27 cellular contexts compared by ENCODE assay signal in the genomic region with DNA sequence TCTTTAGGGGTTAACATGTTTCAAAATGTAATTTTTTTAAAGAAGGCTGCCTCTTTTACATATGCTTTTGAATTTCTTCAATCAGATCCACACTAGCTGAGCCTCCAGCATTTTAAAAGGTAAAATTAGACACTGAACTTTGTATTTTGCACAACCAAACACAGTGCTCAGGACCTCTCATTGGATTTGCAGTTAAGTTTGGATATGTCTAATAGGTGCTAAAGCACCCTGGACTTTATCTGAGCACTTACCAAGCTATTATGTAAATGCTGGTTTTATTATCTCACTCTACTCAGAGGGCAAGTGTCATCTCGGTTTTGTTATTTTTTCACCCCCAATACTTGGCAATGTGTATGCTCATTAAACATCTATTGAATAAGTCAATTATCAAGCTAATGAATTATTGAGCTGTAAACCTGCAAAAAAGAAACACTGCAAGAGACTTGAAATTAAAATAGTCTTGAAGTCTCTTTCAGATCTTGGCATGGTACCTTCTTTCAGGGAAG.
"Had no signal": no experiment of that assay in that cellular context is flagged by ENCODE, and none has a peak within 500 bp of the region (broad histone marks: within the 10 kb centered on the region; RNA-seq: fewer than 3 reads in every experiment).

No MANE protein-coding gene starts in this region.

- H3K4me3 ChIP-seq: stomach, suprapubic skin, testis, thoracic aorta, thyroid gland, tibial artery, tibial nerve, transverse colon, upper lobe of left lung, upper lobe of right lung, uterus, vagina had no signal

- H3K36me3 ChIP-seq: stomach, suprapubic skin, thoracic aorta, thyroid gland, tibial artery, tibial nerve, transverse colon, upper lobe of left lung, upper lobe of right lung, uterus, vagina had no signal

- H3K27ac ChIP-seq: stomach, suprapubic skin, testis, thoracic aorta, thyroid gland, tibial artery, tibial nerve, transverse colon, upper lobe of left lung, upper lobe of right lung, uterus, vagina had no signal

- H3K9me3 ChIP-seq: stomach, suprapubic skin, testis, thoracic aorta, thyroid gland, tibial artery, tibial nerve, transverse colon, upper lobe of left lung, upper lobe of right lung, uterus, vagina had no signal

- H3K27me3 ChIP-seq: stomach, suprapubic skin, testis, thyroid gland, tibial artery, tibial nerve, transverse colon, upper lobe of left lung, upper lobe of right lung, uterus, vagina had no signal

- ATAC-seq: stimulated activated effector memory CD8-positive, alpha-beta T cell treated with anti-CD3 and anti-CD28 coated beads, Interleukin-12 subunit alpha, Interleukin-12 subunit beta, amount 100 ng/mL, for 72 hours; stimulated activated memory B cell treated with anti-CD40 and anti-IgM and Interleukin-4, amounts not matched to agents 10 μg/mL and 1 μg/mL and 100 μg/mL, for 72 hours; stimulated activated naive B cell treated with anti-CD40 and anti-IgM and Interleukin-4, amounts not matched to agents 10 μg/mL and 1 μg/mL and 100 μg/mL, for 72 hours; stimulated activated naive CD8-positive, alpha-beta T cell treated with anti-CD3 and anti-CD28 coated beads, Interleukin-15, amount 100 ng/mL, for 72 hours; stimulated activated naive CD8-positive, alpha-beta T cell treated with anti-CD3 and anti-CD28 coated beads, Interleukin-15, Interleukin-2, amounts not matched to agents 100 U/mL and 50 U/mL, for 24 hours; upper lobe of right lung had no signal

- DNase-seq: stimulated activated CD4-positive, alpha-beta T cell treated with anti-CD3 and anti-CD28 coated beads, Interleukin-2, amount 100 ng/mL, for 48 hours; stimulated activated CD4-positive, alpha-beta T cell treated with anti-CD3 and anti-CD28 coated beads, Interleukin-4, amount 100 ng/mL, for 1 hour; stimulated activated CD4-positive, alpha-beta T cell treated with anti-CD3 and anti-CD28 coated beads, Interleukin-4, amount 100 ng/mL, for 24 hours; stimulated activated CD4-positive, alpha-beta T cell treated with anti-CD3 and anti-CD28 coated beads, Interleukin-4, amount 100 ng/mL, for 4 hours; stimulated activated CD8-positive, alpha-beta memory T cell treated with anti-CD3 and anti-CD28 coated beads, Interleukin-4, amount 100 ng/mL, for 48 hours; stimulated activated naive B cell treated with anti-CD40 and anti-IgM and Interleukin-4, amounts not matched to agents 10 μg/mL and 1 μg/mL and 100 μg/mL, for 72 hours; stimulated activated naive CD4-positive, alpha-beta T cell; stimulated activated naive CD4-positive, alpha-beta T cell treated with Interleukin-2 at 50 U/mL for 16 hours; stimulated activated naive CD8-positive, alpha-beta T cell treated with anti-CD3 and anti-CD28 coated beads, Interleukin-15, amount 100 ng/mL, for 72 hours; stimulated activated naive CD8-positive, alpha-beta T cell treated with anti-CD3 and anti-CD28 coated beads, Interleukin-15, Interleukin-2, amounts not matched to agents 100 U/mL and 50 U/mL, for 24 hours; stomach; substantia nigra; testis; thyroid gland; tibial artery; transverse colon; trophoblast cell; upper lobe of left lung; upper lobe of right lung; uterus had no signal

- FAIRE-seq: urothelium cell line had no signal

- H3K4me1 ChIP-seq: suprapubic skin, testis, thyroid gland, tibial artery, transverse colon, upper lobe of left lung, upper lobe of right lung, uterus, vagina had no signal
